Comparison of ENCODE assay signal across 22 cellular contexts in the genomic region with DNA sequence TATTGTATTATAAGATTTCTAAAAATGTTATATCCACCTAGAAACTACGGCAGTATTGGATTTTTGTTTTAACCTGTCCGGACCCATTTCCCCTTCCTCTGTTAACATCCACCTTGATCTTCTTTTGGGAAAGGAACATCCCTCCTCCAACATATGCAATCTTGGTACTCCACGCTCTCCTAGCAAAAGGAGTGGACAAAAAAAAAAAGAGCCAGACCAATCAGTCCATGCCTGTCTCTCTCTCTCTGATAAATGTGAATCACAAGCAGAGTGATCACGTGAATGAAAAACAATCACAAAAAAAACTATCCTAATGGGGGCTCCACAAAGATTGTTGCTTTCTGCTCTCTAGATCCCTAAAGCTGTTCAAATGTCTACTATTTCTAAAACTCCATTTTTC. TPM values are rescaled to one million over a fixed set of nuclear protein-coding genes. Genes with fewer than 3 reads are reported as not detected.
DNase-seq lines count a peak whose midpoint lies in the region; ATAC-seq and TF ChIP-seq lines count a peak whose summit lies in the region.
"Had no signal": no experiment of that assay in that cellular context is flagged by ENCODE, and none has a peak within 500 bp of the region (broad histone marks: within the 10 kb centered on the region; RNA-seq: fewer than 3 reads in every experiment).

No MANE protein-coding gene starts in this region.

- H3K27ac Mint-ChIP-seq in activated naive CD4-positive, alpha-beta T cell treated with anti-CD3 and anti-CD28 coated beads, Interleukin-2, amount 50 U/mL, for 24 hours = peak overlapping the region; percentile 3
- H3K27ac Mint-ChIP-seq in activated naive CD4-positive, alpha-beta T cell treated with anti-CD3 and anti-CD28 coated beads, Interleukin-2, amount 50 U/mL, for 72 hours = no peak overlapping the region
- H3K27ac Mint-ChIP-seq in Caco-2 (ENCODE audit: unreplicated experiment) = peak overlapping the region; percentile 67
- H3K27ac Mint-ChIP-seq in endodermal cell = peak overlapping the region; percentile 78
- H3K27ac Mint-ChIP-seq in activated naive CD8-positive, alpha-beta T cell treated with anti-CD3 and anti-CD28 coated beads, Interleukin-2, amount 50 U/mL, for 24 hours = no peak overlapping the region
- H3K27ac Mint-ChIP-seq: B cell; CD4-positive, CD25-positive, alpha-beta regulatory T cell; CD8-positive, alpha-beta T cell; GM23338; H9 had no signal

- no peak overlapping the region for H3K4me3 Mint-ChIP-seq in activated naive CD4-positive, alpha-beta T cell treated with anti-CD3 and anti-CD28 coated beads, Interleukin-2, amount 50 U/mL, for 24 hours
- H3K4me3 Mint-ChIP-seq in Caco-2 (ENCODE audit: unreplicated experiment) (no peak overlapping the region), endodermal cell (no peak overlapping the region)
- H3K4me3 Mint-ChIP-seq in activated naive CD8-positive, alpha-beta T cell treated with anti-CD3 and anti-CD28 coated beads, Interleukin-2, amount 50 U/mL, for 24 hours = no peak overlapping the region
- H3K4me3 Mint-ChIP-seq: B cell; CD8-positive, alpha-beta T cell; GM23338; H9 had no signal

- TF ChIP-seq POLR2A in gastrocnemius medialis (IDR thresholded peaks at IDR 0.05) = no peak

- H3K4me1 Mint-ChIP-seq in activated naive CD4-positive, alpha-beta T cell treated with anti-CD3 and anti-CD28 coated beads, Interleukin-2, amount 50 U/mL, for 24 hours = peaks cover 77% of the 10 kb centered on the region
- H3K4me1 Mint-ChIP-seq in Caco-2 (ENCODE audit: low read depth, unreplicated experiment) (peaks cover 8% of the 10 kb centered on the region), endodermal cell (peaks cover 35% of the 10 kb centered on the region)
- peaks cover 44% of the 10 kb centered on the region for H3K4me1 Mint-ChIP-seq in activated naive CD8-positive, alpha-beta T cell treated with anti-CD3 and anti-CD28 coated beads, Interleukin-2, amount 50 U/mL, for 24 hours

- CTCF ChIA-PET in Caco-2 (lab: Charles Lee) = no interaction called here

- H3K27me3 Mint-ChIP-seq in activated naive CD4-positive, alpha-beta T cell treated with anti-CD3 and anti-CD28 coated beads, Interleukin-2, amount 50 U/mL, for 24 hours = no peaks in the 10 kb centered on the region
- H3K27me3 Mint-ChIP-seq in Caco-2 (ENCODE audit: insufficient read depth, unreplicated experiment) = no peaks in the 10 kb centered on the region
- no peaks in the 10 kb centered on the region for H3K27me3 Mint-ChIP-seq in endodermal cell (ENCODE audit: insufficient read depth)
- no peaks in the 10 kb centered on the region for H3K27me3 Mint-ChIP-seq in activated naive CD8-positive, alpha-beta T cell treated with anti-CD3 and anti-CD28 coated beads, Interleukin-2, amount 50 U/mL, for 24 hours
- H3K27me3 Mint-ChIP-seq: B cell; CD4-positive, CD25-positive, alpha-beta regulatory T cell had no signal

- intact Hi-C loops in Caco-2 (cut with micrococcal nuclease; ENCODE audit: unreplicated experiment) = no loop called here
- intact Hi-C loops in gastrocnemius medialis (cut with DNase I; ENCODE audit: low total_unique reads) = loop anchor here (2.0 to 5.0 kb wide), 3 partner anchors 56 to 265 kb away; no protein-coding TSS in a partner anchor

- H3K4me1 ChIP-seq in Caco-2 (peaks cover 5% of the 10 kb centered on the region; the same call in 1 of the 2 replicates), endodermal cell (ENCODE audit: control insufficient read depth, insufficient read depth, low read length) (peaks cover 6% of the 10 kb centered on the region), gastrocnemius medialis (peaks cover 21 to 29% of the 10 kb centered on the region in 2 donors)

- H3K27me3 ChIP-seq in Caco-2 (replicated peaks; ENCODE audit: control insufficient read depth, insufficient read depth, low read length) (no peaks in the 10 kb centered on the region), endodermal cell (ENCODE audit: control insufficient read depth, insufficient read depth, low read length, poor library complexity, severe bottlenecking) (no peaks in the 10 kb centered on the region), gastrocnemius medialis (no peaks in the 10 kb centered on the region)
- H3K27me3 ChIP-seq: BLaER1 had no signal

- H3K36me3 Mint-ChIP-seq in activated naive CD4-positive, alpha-beta T cell treated with anti-CD3 and anti-CD28 coated beads, Interleukin-2, amount 50 U/mL, for 24 hours = peaks cover 34% of the 10 kb centered on the region
- H3K36me3 Mint-ChIP-seq in activated naive CD4-positive, alpha-beta T cell treated with anti-CD3 and anti-CD28 coated beads, Interleukin-2, amount 50 U/mL, for 72 hours = peaks cover 6 to 37% of the 10 kb centered on the region in 2 donors
- H3K36me3 Mint-ChIP-seq in Caco-2 (ENCODE audit: insufficient read depth, unreplicated experiment) (peaks cover 12% of the 10 kb centered on the region), endodermal cell (ENCODE audit: low read depth) (peaks cover 17% of the 10 kb centered on the region)
- H3K36me3 Mint-ChIP-seq in activated naive CD8-positive, alpha-beta T cell treated with anti-CD3 and anti-CD28 coated beads, Interleukin-2, amount 50 U/mL, for 24 hours (ENCODE audit: low read depth) = peaks cover 45% of the 10 kb centered on the region

- in situ Hi-C loops in gastrocnemius medialis (cut with MboI; ENCODE audit: low sequenced_read_pairs in 4 of 4) = no loop called here

- H3K36me3 ChIP-seq in Caco-2 (ENCODE audit: control insufficient read depth, insufficient read depth, low read length) = no peaks in the 10 kb centered on the region
- peaks cover 5% of the 10 kb centered on the region for H3K36me3 ChIP-seq in endodermal cell (ENCODE audit: control insufficient read depth, insufficient read depth, low read length)
- H3K36me3 ChIP-seq in gastrocnemius medialis = no peaks in the 10 kb centered on the region
- H3K36me3 ChIP-seq: BLaER1 had no signal

- no TSS peak for BruUV-seq in Caco-2 (replicated peaks; lab: Mats Ljungman, UMichigan)

- no peak overlapping the region for H3K9ac ChIP-seq in endodermal cell (ENCODE audit: extremely low read depth, low read length, poor library complexity, severe bottlenecking)
- H3K9ac ChIP-seq: BLaER1 had no signal

- H3K4me3 ChIP-seq in Caco-2 (ENCODE audit: low read depth, low read length) (no peak overlapping the region), endodermal cell (ENCODE audit: low read length) (no peak overlapping the region), gastrocnemius medialis (no peak overlapping the region)
- H3K4me3 ChIP-seq: BLaER1, GM12878, GM23338 had no signal

- no peak for TF ChIP-seq CTCF in Caco-2 (IDR thresholded peaks at IDR 0.05; ENCODE audit: insufficient read depth in 1 of 2, low read depth in 1 of 2, low read length in 1 of 2, severe bottlenecking in 1 of 2, unreplicated experiment in 1 of 2)
- TF ChIP-seq CTCF in endodermal cell (conservative IDR thresholded peaks at IDR 0.05) = no peak
- no peak for TF ChIP-seq CTCF in gastrocnemius medialis (IDR thresholded peaks at IDR 0.05 in 4 of 5, conservative IDR thresholded peaks at IDR 0.05 in 1 of 5)

- H3K27ac ChIP-seq in endodermal cell (ENCODE audit: low read depth, low read length) (no peak overlapping the region), gastrocnemius medialis (peak overlapping the region; percentile 45 to 67 (median 53))
- H3K27ac ChIP-seq: 22Rv1, BLaER1, C4-2B had no signal

- POLR2A ChIA-PET in Caco-2 (lab: Charles Lee) = no interaction called here

- 93 to 97% methylated on average over 3 to 4 of the region's 4 CpGs for WGBS in endodermal cell (ENCODE audit: insufficient coverage in 1 of 2, insufficient read length in 1 of 2), 2 experiments

- ATAC-seq in activated naive CD4-positive, alpha-beta T cell treated with anti-CD3 and anti-CD28 coated beads, Interleukin-2, amount 50 U/mL, for 72 hours = no peak
- no peak for ATAC-seq in gastrocnemius medialis
- no peak for ATAC-seq in activated naive CD8-positive, alpha-beta T cell treated with anti-CD3 and anti-CD28 coated beads, Interleukin-2, amount 50 U/mL, for 24 hours
- ATAC-seq: CD8-positive, alpha-beta T cell; GM12878; GM23338; HCT116 had no signal

- H3K9me3 ChIP-seq in Caco-2 = peaks cover 6% of the 10 kb centered on the region; the same call in 1 of the 2 replicates
- peaks cover 13% of the 10 kb centered on the region for H3K9me3 ChIP-seq in endodermal cell (ENCODE audit: control insufficient read depth, low read length)
- H3K9me3 ChIP-seq in gastrocnemius medialis = no peaks in the 10 kb centered on the region

- no peaks in the 10 kb centered on the region for H3K9me3 Mint-ChIP-seq in activated naive CD4-positive, alpha-beta T cell treated with anti-CD3 and anti-CD28 coated beads, Interleukin-2, amount 50 U/mL, for 24 hours
- H3K9me3 Mint-ChIP-seq in activated naive CD4-positive, alpha-beta T cell treated with anti-CD3 and anti-CD28 coated beads, Interleukin-2, amount 50 U/mL, for 72 hours = peaks cover 0 to 10% of the 10 kb centered on the region in 2 donors
- no peaks in the 10 kb centered on the region for H3K9me3 Mint-ChIP-seq in Caco-2 (ENCODE audit: unreplicated experiment)
- H3K9me3 Mint-ChIP-seq in endodermal cell = peaks cover 16% of the 10 kb centered on the region
- H3K9me3 Mint-ChIP-seq in activated naive CD8-positive, alpha-beta T cell treated with anti-CD3 and anti-CD28 coated beads, Interleukin-2, amount 50 U/mL, for 24 hours = peaks cover 14% of the 10 kb centered on the region
- H3K9me3 Mint-ChIP-seq: CD8-positive, alpha-beta T cell had no signal

- no peak for DNase-seq in activated naive CD4-positive, alpha-beta T cell treated with anti-CD3 and anti-CD28 coated beads, Interleukin-2, amount 50 U/mL, for 72 hours (ENCODE audit: low spot score in 2 of 2)
- DNase-seq in Caco-2 (no peak), endodermal cell (no peak), gastrocnemius medialis (no peak), NCI-H2107 (lab: John Stamatoyannopoulos, UW) (no peak)
- no peak for DNase-seq in activated CD4-positive, alpha-beta T cell treated with anti-CD3 and anti-CD28 coated beads, Interleukin-2, amount 50 U/mL, for 1 hour
- DNase-seq in activated naive CD8-positive, alpha-beta T cell treated with anti-CD3 and anti-CD28 coated beads, Interleukin-2, amount 50 U/mL, for 24 hours = no peak
- DNase-seq: CD4-positive, CD25-positive, alpha-beta regulatory T cell; CD8-positive, alpha-beta T cell; DMS 273 treated with DMSO at 0.1 percent for 48 hours; DMS79; EL; GDM1; H9 had no signal

RNA-seq across cellular contexts. Expression of gene OSBPL8, which starts 27.1 kb away (rescaled TPM):
- 10 to 100 TPM; 69.7 to 74.0 TPM for total RNA-seq in activated naive CD4-positive, alpha-beta T cell treated with anti-CD3 and anti-CD28 coated beads, Interleukin-2, amount 50 U/mL, for 72 hours
- total RNA-seq in Caco-2 (2022) (49.3 and 50.0 TPM in 2 replicates), endodermal cell (10 to 100 TPM; 44.0 to 58.8 TPM), gastrocnemius medialis (10 to 100 TPM; 25.6 to 46.0 (median 43.4) TPM)
- polyA plus RNA-seq in endodermal cell (2013, experiment 1 of 2) = 47.7 TPM
- 46.2 TPM for polyA plus RNA-seq in endodermal cell (2013, experiment 2 of 2)

Comparison
In these comparisons a context has a peak if more than half of its experiments do, and no peak if none do; other contexts are left out.
1. H3K27ac Mint-ChIP-seq: peak in activated naive CD4-positive, alpha-beta T cell treated with anti-CD3 and anti-CD28 coated beads, Interleukin-2, amount 50 U/mL, for 24 hours (single experiment), Caco-2 (single experiment) and endodermal cell (single experiment); none in activated naive CD4-positive, alpha-beta T cell treated with anti-CD3 and anti-CD28 coated beads, Interleukin-2, amount 50 U/mL, for 72 hours (0 of 2) and activated naive CD8-positive, alpha-beta T cell treated with anti-CD3 and anti-CD28 coated beads, Interleukin-2, amount 50 U/mL, for 24 hours (single experiment).